In the genomic region with DNA sequence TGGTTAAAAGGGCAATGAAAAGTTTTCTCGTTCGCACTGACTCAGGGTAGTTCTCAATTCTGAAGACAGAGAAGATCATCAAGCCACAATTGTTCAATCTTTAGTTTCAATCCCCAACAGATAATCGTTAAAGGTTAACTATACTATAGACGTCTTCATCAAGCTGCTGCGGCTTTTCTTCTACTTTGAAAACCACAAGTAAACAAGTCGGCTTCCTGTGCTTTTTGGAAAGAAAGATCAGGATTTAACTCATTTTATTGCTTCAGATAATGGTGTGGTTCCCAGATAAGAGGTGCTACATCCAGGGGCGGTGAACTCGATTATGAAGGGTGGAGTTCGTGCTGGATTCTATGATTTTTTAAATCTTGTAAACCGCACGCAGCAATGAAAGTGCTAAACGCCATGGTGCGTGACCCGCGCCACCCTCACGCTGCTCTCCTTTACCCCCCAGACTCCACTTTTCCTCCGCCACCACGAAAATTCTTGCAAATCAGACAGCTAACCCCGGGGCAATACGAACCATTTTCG, we compare ENCODE assay signal across 8 cellular contexts. TPM values are rescaled to one million over a fixed set of nuclear protein-coding genes. Genes with fewer than 3 reads are reported as not detected.
DNase-seq lines count a peak whose midpoint lies in the region; ATAC-seq and TF ChIP-seq lines count a peak whose summit lies in the region.

No MANE protein-coding gene starts in this region.

- no peaks in the 10 kb centered on the region for H3K36me3 ChIP-seq in thyroid gland

- peaks cover 20 to 44% of the 10 kb centered on the region in 2 donors for H3K36me3 Mint-ChIP-seq in activated naive CD4-positive, alpha-beta T cell treated with anti-CD3 and anti-CD28 coated beads, Interleukin-2, amount 50 U/mL, for 72 hours

- peak; percentile 52 for DNase-seq in NCI-H2196 treated with DMSO at 0.1 percent for 48 hours (lab: John Stamatoyannopoulos, UW; ENCODE audit: unreplicated experiment)
- DNase-seq in NCI-H2196 (lab: John Stamatoyannopoulos, UW; ENCODE audit: unreplicated experiment), result no peak
- DNase-seq in KBM-7, result peak; percentile 93
- no peak for DNase-seq in activated naive CD4-positive, alpha-beta T cell treated with anti-CD3 and anti-CD28 coated beads, Interleukin-2, amount 50 U/mL, for 72 hours (ENCODE audit: low spot score in 2 of 2)
- peak; percentile 37 for DNase-seq in kidney tubule cell (ENCODE audit: low spot score)
- DNase-seq in thyroid gland, result no peak
- no peak for DNase-seq in ACHN

- peak overlapping the region; percentile 86 to 97 for H3K27ac Mint-ChIP-seq in activated naive CD4-positive, alpha-beta T cell treated with anti-CD3 and anti-CD28 coated beads, Interleukin-2, amount 50 U/mL, for 72 hours

- 3 to 4% methylated on average over 21 of the region's 21 CpGs for WGBS in thyroid gland, 2 donors

- ATAC-seq in GM21717 (IDR thresholded peaks at IDR 0.05; ENCODE audit: unreplicated experiment), result peak; percentile 44
- peak; percentile 58 to 83 for ATAC-seq in activated naive CD4-positive, alpha-beta T cell treated with anti-CD3 and anti-CD28 coated beads, Interleukin-2, amount 50 U/mL, for 72 hours

- H3K4me1 ChIP-seq in thyroid gland, result peaks cover 14 to 18% of the 10 kb centered on the region in 2 donors

- in situ Hi-C loops in KBM-7 (cut with MboI; ENCODE audit: low pct_unique_long_range_greater_than_20kb, low sequenced_read_pairs), result no loop called here
- in situ Hi-C loops in ACHN (cut with HindIII; ENCODE audit: low pct_ligation_motif_present, low pct_unique_long_range_greater_than_20kb, low sequenced_read_pairs), result no loop called here

- H3K4me3 ChIP-seq in thyroid gland (replicated peaks in 1 of 3), result peak overlapping the region in 2 of 3 donors; percentile 34 to 40

- intact Hi-C loops in thyroid gland (cut with DNase I), result no loop called here

- no peaks in the 10 kb centered on the region for H3K9me3 ChIP-seq in thyroid gland

- no peak for TF ChIP-seq POLR2A in thyroid gland (IDR thresholded peaks at IDR 0.05)

- H3K9me3 Mint-ChIP-seq in activated naive CD4-positive, alpha-beta T cell treated with anti-CD3 and anti-CD28 coated beads, Interleukin-2, amount 50 U/mL, for 72 hours, result peaks cover 0 to 9% of the 10 kb centered on the region in 2 donors

- no peak for TF ChIP-seq CTCF in thyroid gland (IDR thresholded peaks at IDR 0.05)

- no peak overlapping the region for H3K27ac ChIP-seq in thyroid gland

- peaks cover 11% of the 10 kb centered on the region for H3K27me3 ChIP-seq in thyroid gland

RNA-seq across cellular contexts. Expression of gene CDCA7, which starts 0.5 kb away (rescaled TPM):
- 10 to 100 TPM; 18.1 to 82.5 TPM for total RNA-seq in activated naive CD4-positive, alpha-beta T cell treated with anti-CD3 and anti-CD28 coated beads, Interleukin-2, amount 50 U/mL, for 72 hours
- under 1 TPM in 2 of 4 donors, not detected in 2; 0.11 to 0.54 TPM for total RNA-seq in thyroid gland

Comparison
In these comparisons a context has a peak if more than half of its experiments do, and no peak if none do; other contexts are left out.
1. DNase-seq: peak in NCI-H2196 treated with DMSO at 0.1 percent for 48 hours (single experiment), KBM-7 (single experiment) and kidney tubule cell (single experiment); none in NCI-H2196 (single experiment), activated naive CD4-positive, alpha-beta T cell treated with anti-CD3 and anti-CD28 coated beads, Interleukin-2, amount 50 U/mL, for 72 hours (0 of 2), thyroid gland (0 of 2) and ACHN (single experiment).
2. RNA of gene CDCA7, which starts 0.5 kb away (total RNA-seq): 18.1 to 82.5 TPM in activated naive CD4-positive, alpha-beta T cell treated with anti-CD3 and anti-CD28 coated beads, Interleukin-2, amount 50 U/mL, for 72 hours; 0.11 to 0.54 TPM in thyroid gland; every median in the first group is over 10 times any median in the second.